In the genomic region with DNA sequence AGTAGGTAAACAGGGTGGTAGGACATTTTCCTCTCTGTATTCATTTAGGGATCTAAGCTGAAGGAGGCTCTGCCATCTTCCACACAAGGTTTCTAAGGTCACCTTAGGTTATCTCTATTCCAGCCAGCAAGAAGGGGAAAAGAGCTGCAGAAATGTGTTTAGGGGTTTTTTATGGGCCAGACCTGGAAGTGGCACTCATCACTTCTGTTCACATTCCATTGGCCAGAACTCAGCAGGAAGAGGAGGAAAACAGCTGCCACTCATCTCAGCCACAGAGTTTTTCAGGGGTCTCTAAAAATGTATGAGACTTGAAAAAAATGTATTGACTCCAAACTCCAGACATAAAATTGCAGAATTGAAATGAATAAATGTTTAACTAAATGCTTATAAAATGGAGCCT, we compare ENCODE assay signal across 21 cellular contexts.
DNase-seq lines count a peak whose midpoint lies in the region; ATAC-seq, FAIRE-seq and TF ChIP-seq lines count a peak whose summit lies in the region.
"Had no signal": no experiment of that assay in that cellular context is flagged by ENCODE, and none has a peak within 500 bp of the region (broad histone marks: within the 10 kb centered on the region; RNA-seq: fewer than 3 reads in every experiment).

No MANE protein-coding gene starts in this region.

- H3K4me1 ChIP-seq in HCT116 (ENCODE audit: control insufficient read depth in 1 of 2, insufficient read depth in 2 of 2, low read length in 2 of 2) (peaks cover 44 to 54% of the 10 kb centered on the region in 2 experiments), Loucy (ENCODE audit: insufficient read depth, low read length, poor library complexity, severe bottlenecking) (peaks cover 69% of the 10 kb centered on the region), keratinocyte (ENCODE audit: control insufficient read depth, extremely low read depth, insufficient read depth, low read length) (peaks cover 39% of the 10 kb centered on the region), skeletal muscle satellite cell (ENCODE audit: control insufficient read depth, insufficient read depth, low read length) (peaks cover 75% of the 10 kb centered on the region)

- CTCF ChIA-PET in HCT116 (lab: Charles Lee): interaction anchor here (0.7 to 0.8 kb wide), 2 partner anchors 27 to 220 kb away, joined by 3 to 5 read pairs; no protein-coding TSS in a partner anchor

- TF ChIP-seq RAD21 in HCT116 (IDR thresholded peaks at IDR 0.05; ENCODE audit: low read depth): no peak

- no peak overlapping the region for H3K4me3 ChIP-seq in HCT116 (replicated peaks in 1 of 2; ENCODE audit: low read depth in 1 of 2, low read length in 2 of 2)
- peak overlapping the region; percentile 12 for H3K4me3 ChIP-seq in Loucy (ENCODE audit: low read length, poor library complexity, severe bottlenecking)
- H3K4me3 ChIP-seq in keratinocyte (ENCODE audit: control insufficient read depth in 2 of 3, extremely low read depth in 1 of 3, insufficient read depth in 2 of 3, low read depth in 1 of 3, low read length in 3 of 3): no peak overlapping the region
- H3K4me3 ChIP-seq in skeletal muscle satellite cell (ENCODE audit: low read length): no peak overlapping the region
- H3K4me3 ChIP-seq in WERI-Rb-1 (ENCODE audit: low read depth, low read length): no peak overlapping the region
- H3K4me3 ChIP-seq: left ventricle myocardium inferior had no signal

- H3K9ac ChIP-seq in HCT116 (ENCODE audit: low read length) (no peak overlapping the region), Loucy (ENCODE audit: low read depth, low read length, poor library complexity, severe bottlenecking) (peak overlapping the region; percentile 11), keratinocyte (ENCODE audit: control insufficient read depth, extremely low read depth, insufficient read depth, low read length) (no peak overlapping the region), skeletal muscle satellite cell (ENCODE audit: low read depth, low read length) (peak overlapping the region; percentile 70)

- POLR2A ChIA-PET in HCT116 (lab: Charles Lee): no interaction called here

- H3K27me3 ChIP-seq in HCT116 (ENCODE audit: insufficient read depth, low read length) (no peaks in the 10 kb centered on the region), Loucy (ENCODE audit: insufficient read depth, low read length, poor library complexity, severe bottlenecking) (no peaks in the 10 kb centered on the region), keratinocyte (ENCODE audit: control insufficient read depth, extremely low read depth, insufficient read depth, low read length) (no peaks in the 10 kb centered on the region), skeletal muscle satellite cell (ENCODE audit: control insufficient read depth, insufficient read depth, low read length) (no peaks in the 10 kb centered on the region), WERI-Rb-1 (ENCODE audit: insufficient read depth, low read depth, severe bottlenecking) (no peaks in the 10 kb centered on the region)

- no peak for DNase-seq in HCT116 (ENCODE audit: low read depth, low spot score)
- no peak for DNase-seq in keratinocyte (ENCODE audit: low read depth, low spot score)
- DNase-seq in DMS53 treated with DMSO at 0.1 percent for 48 hours (lab: John Stamatoyannopoulos, UW; ENCODE audit: unreplicated experiment): no peak
- no peak for DNase-seq in WERI-Rb-1
- DNase-seq: activated CD8-positive, alpha-beta memory T cell treated with anti-CD3 and anti-CD28 coated beads for 24 hours; activated effector memory CD4-positive, alpha-beta T cell treated with anti-CD3 and anti-CD28 coated beads, Interleukin-2, amount 50 U/mL, for 16 hours; activated naive CD8-positive, alpha-beta T cell treated with anti-CD3 and anti-CD28 coated beads for 36 hours; activated T-cell treated with anti-CD3 and anti-CD28 coated beads, Interleukin-2, amount 50 U/mL, for 1 hour; CD8-positive, alpha-beta T cell; left ventricle myocardium inferior; MM.1S; NCI-H2029 treated with DMSO at 0.1 percent for 48 hours; NCI-H226; right cardiac atrium; RPMI8226; stimulated activated CD4-positive, alpha-beta T cell treated with anti-CD3 and anti-CD28 coated beads, Interleukin-4, amount 100 ng/mL, for 4 hours; substantia nigra had no signal

- peaks cover 8% of the 10 kb centered on the region; the same call in 1 of the 2 replicates for H3K79me2 ChIP-seq in HCT116 (ENCODE audit: insufficient read depth, low read length)
- H3K79me2 ChIP-seq in Loucy (ENCODE audit: insufficient read depth, low read length): peaks cover 65% of the 10 kb centered on the region
- H3K79me2 ChIP-seq in keratinocyte (ENCODE audit: control insufficient read depth, insufficient read depth, low read length): peaks cover 27% of the 10 kb centered on the region

- H3K9me2 ChIP-seq in HCT116 (ENCODE audit: insufficient read depth) (no peaks in the 10 kb centered on the region), Loucy (replicated peaks; ENCODE audit: low read depth, low read length) (no peaks in the 10 kb centered on the region)

- no peak overlapping the region for H3K27ac ChIP-seq in HCT116 (ENCODE audit: low read depth, low read length)
- H3K27ac ChIP-seq in keratinocyte (ENCODE audit: control insufficient read depth, insufficient read depth, low read length): peak overlapping the region; percentile 2
- no peak overlapping the region for H3K27ac ChIP-seq in WERI-Rb-1
- H3K27ac ChIP-seq: left ventricle myocardium inferior had no signal

- H4K20me1 ChIP-seq in HCT116 (ENCODE audit: insufficient read depth): no peaks in the 10 kb centered on the region
- no peaks in the 10 kb centered on the region for H4K20me1 ChIP-seq in Loucy (ENCODE audit: insufficient read depth, low read length, poor library complexity, severe bottlenecking)
- no peaks in the 10 kb centered on the region for H4K20me1 ChIP-seq in keratinocyte (ENCODE audit: control insufficient read depth, extremely low read depth, insufficient read depth, low read length)

- no peak for FAIRE-seq in keratinocyte (lab: Jason Lieb, UNC)

- dilution Hi-C loops in keratinocyte (cut with MboI; ENCODE audit: extremely low pct_ligation_motif_present, low sequenced_read_pairs): no loop called here

- intact Hi-C loops in HCT116 (cut with micrococcal nuclease): loop anchor here (5.0 to 10.0 kb wide), 8 partner anchors 222 to 1488 kb away; a partner anchor contains a TSS

- H3K9me1 ChIP-seq in keratinocyte (ENCODE audit: control insufficient read depth, extremely low read depth, insufficient read depth, low read length): no peaks in the 10 kb centered on the region

- no peak for ATAC-seq in HCT116
- no peak for ATAC-seq in GM19328 (IDR thresholded peaks at IDR 0.05; ENCODE audit: unreplicated experiment)
- ATAC-seq: CD8-positive, alpha-beta T cell; right cardiac atrium; stimulated activated memory B cell treated with anti-CD40 and anti-IgM and Interleukin-4, amounts not matched to agents 10 μg/mL and 1 μg/mL and 100 μg/mL, for 72 hours had no signal

- H2AFZ ChIP-seq in HCT116 (ENCODE audit: low read depth, low read length, poor library complexity, severe bottlenecking) (no peak overlapping the region), Loucy (ENCODE audit: low read length) (no peak overlapping the region), keratinocyte (ENCODE audit: control insufficient read depth, low read length) (no peak overlapping the region)

- BruUV-seq in HCT116 (replicated peaks; lab: Mats Ljungman, UMichigan): no TSS peak

- no peak for TF ChIP-seq CTCF in HCT116 (IDR thresholded peaks at IDR 0.05 in 2 of 3, conservative IDR thresholded peaks at IDR 0.05 in 1 of 3; ENCODE audit: borderline replicate concordance in 1 of 3, insufficient read depth in 1 of 3, low read depth in 2 of 3, low read length in 2 of 3)
- no peak for TF ChIP-seq CTCF in Loucy (conservative IDR thresholded peaks at IDR 0.05; ENCODE audit: low read length)
- no peak for TF ChIP-seq CTCF in keratinocyte (optimal IDR thresholded peaks at IDR 0.05 in 1 of 3, IDR thresholded peaks at IDR 0.05 in 1 of 3, conservative IDR thresholded peaks at IDR 0.05 in 1 of 3; ENCODE audit: extremely low read depth in 1 of 3, insufficient read depth in 2 of 3, low read length in 3 of 3)
- TF ChIP-seq CTCF in WERI-Rb-1 (IDR thresholded peaks at IDR 0.05; ENCODE audit: low read depth, low read length): no peak

- RAD21 ChIA-PET in HCT116 (lab: Charles Lee; ENCODE audit: low non-redundant PET in 1 of 2, low total read pairs in 2 of 2, uncharacterized antibody in 2 of 2, unreplicated experiment in 2 of 2): no interaction called here

- no peaks in the 10 kb centered on the region for H3K36me3 ChIP-seq in HCT116 (ENCODE audit: control insufficient read depth in 1 of 2, insufficient read depth in 2 of 2, low read length in 2 of 2)
- no peaks in the 10 kb centered on the region for H3K36me3 ChIP-seq in Loucy (ENCODE audit: insufficient read depth, low read length)
- no peaks in the 10 kb centered on the region for H3K36me3 ChIP-seq in keratinocyte (ENCODE audit: control insufficient read depth in 2 of 2, extremely low read depth in 1 of 2, insufficient read depth in 2 of 2, low read length in 2 of 2)
- H3K36me3 ChIP-seq in skeletal muscle satellite cell (ENCODE audit: insufficient read depth, low read length): no peaks in the 10 kb centered on the region
- no peaks in the 10 kb centered on the region for H3K36me3 ChIP-seq in WERI-Rb-1
- H3K36me3 ChIP-seq: left ventricle myocardium inferior had no signal

- no peak for TF ChIP-seq POLR2A in HCT116 (IDR thresholded peaks at IDR 0.05; ENCODE audit: borderline replicate concordance, extremely low read depth, insufficient read depth, insufficient read length)

- H3K4me2 ChIP-seq in HCT116 (ENCODE audit: low read length): peak overlapping the region; percentile 5; the same call in 1 of the 2 replicates
- peak overlapping the region; percentile 49 for H3K4me2 ChIP-seq in Loucy (ENCODE audit: low read depth, low read length, poor library complexity, severe bottlenecking)
- no peak overlapping the region for H3K4me2 ChIP-seq in keratinocyte (ENCODE audit: control insufficient read depth, extremely low read depth, insufficient read depth, low read depth, low read length)
- peak overlapping the region; percentile 37 for H3K4me2 ChIP-seq in skeletal muscle satellite cell (ENCODE audit: low read length)

- H3F3A ChIP-seq in Loucy (ENCODE audit: low read depth): no peaks in the 10 kb centered on the region

- H3K9me3 ChIP-seq in HCT116 (ENCODE audit: control insufficient read depth in 1 of 2, insufficient read depth in 1 of 2, low read depth in 1 of 2, low read length in 2 of 2) (no peaks in the 10 kb centered on the region), Loucy (ENCODE audit: insufficient read depth, low read depth, low read length) (no peaks in the 10 kb centered on the region), keratinocyte (ENCODE audit: control insufficient read depth, low read depth, low read length) (no peaks in the 10 kb centered on the region), skeletal muscle satellite cell (replicated peaks; ENCODE audit: low read length) (no peaks in the 10 kb centered on the region), WERI-Rb-1 (ENCODE audit: severe bottlenecking) (no peaks in the 10 kb centered on the region)
- H3K9me3 ChIP-seq: left ventricle myocardium inferior had no signal

Comparison
In these comparisons a context has a peak if more than half of its experiments do, and no peak if none do; other contexts are left out.
1. H3K9ac ChIP-seq: peak in Loucy (single experiment) and skeletal muscle satellite cell (single experiment); none in HCT116 (single experiment) and keratinocyte (single experiment).